Comparison of ENCODE assay signal across 18 cellular contexts in the genomic region with DNA sequence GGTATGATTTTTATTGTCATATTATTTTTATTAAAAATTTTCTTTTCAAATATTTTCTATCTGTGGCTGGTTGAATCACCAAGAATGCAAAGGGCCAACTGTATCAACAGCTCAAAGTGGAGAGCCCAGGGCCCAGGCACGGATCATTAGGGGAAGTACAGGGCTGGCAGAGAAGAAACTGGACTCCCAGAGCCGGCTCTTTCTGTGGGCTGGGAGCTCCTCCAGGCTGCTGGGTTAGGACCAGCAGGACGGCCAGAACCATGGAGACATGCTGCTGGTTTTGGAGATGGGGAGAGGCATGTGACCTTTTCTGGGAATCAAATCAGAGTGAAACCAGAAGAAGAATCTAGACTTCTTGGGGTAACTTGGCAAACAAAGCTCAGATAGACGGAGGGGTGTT.
DNase-seq lines count a peak whose midpoint lies in the region; ATAC-seq and TF ChIP-seq lines count a peak whose summit lies in the region.
"Had no signal": no experiment of that assay in that cellular context is flagged by ENCODE, and none has a peak within 500 bp of the region (broad histone marks: within the 10 kb centered on the region; RNA-seq: fewer than 3 reads in every experiment).

No MANE protein-coding gene starts in this region.

- no peaks in the 10 kb centered on the region for H3K9me2 ChIP-seq in OCI-LY7 (ENCODE audit: insufficient read depth, low read length)

- in situ Hi-C loops in ACHN (cut with HindIII; ENCODE audit: low pct_ligation_motif_present, low pct_unique_long_range_greater_than_20kb, low sequenced_read_pairs), result no loop called here

- no peak overlapping the region for H2AK5ac ChIP-seq in H9 (ENCODE audit: insufficient read length, low read length)

- H3K4me2 ChIP-seq in H9 (ENCODE audit: insufficient read depth, insufficient read length, low read length) (no peak overlapping the region), OCI-LY7 (ENCODE audit: low read length) (no peak overlapping the region)

- H4K91ac ChIP-seq in H9 (ENCODE audit: insufficient read length, low read depth, low read length), result no peak overlapping the region

- H3K27me3 Mint-ChIP-seq in H9 (ENCODE audit: low read depth) (no peaks in the 10 kb centered on the region; the same call in 1 of the 2 replicates), chondrocyte (ENCODE audit: low read depth) (no peaks in the 10 kb centered on the region)
- H3K27me3 Mint-ChIP-seq: stimulated activated naive CD8-positive, alpha-beta T cell treated with anti-CD3 and anti-CD28 coated beads, Interleukin-15, amount 100 ng/mL, for 72 hours had no signal

- H3K4me1 Mint-ChIP-seq in H9 (peaks cover 0 to 6% of the 10 kb centered on the region in 2 experiments; a peak in 3 of 4 replicates), chondrocyte (ENCODE audit: low read depth) (peaks cover 39% of the 10 kb centered on the region)
- H3K4me1 Mint-ChIP-seq: central memory CD8-positive, alpha-beta T cell; stimulated activated naive CD8-positive, alpha-beta T cell treated with anti-CD3 and anti-CD28 coated beads, Interleukin-15, amount 100 ng/mL, for 72 hours had no signal

- no peak overlapping the region for H4K5ac ChIP-seq in H9 (ENCODE audit: insufficient read length, low read depth, low read length)

- no peak overlapping the region for H2BK20ac ChIP-seq in H9 (ENCODE audit: low read depth, low read length, poor library complexity, severe bottlenecking)

- H2AFZ ChIP-seq in H9 (ENCODE audit: low read length) (no peak overlapping the region), OCI-LY7 (ENCODE audit: low read length) (no peak overlapping the region)

- H3K36me3 Mint-ChIP-seq in H9 (ENCODE audit: insufficient read depth in 1 of 3, low read depth in 3 of 3) (no peaks in the 10 kb centered on the region), chondrocyte (ENCODE audit: low read depth) (no peaks in the 10 kb centered on the region)

- H3K4me3 ChIP-seq in testis, result no peak overlapping the region
- H3K4me3 ChIP-seq in OCI-LY7 (ENCODE audit: low read depth, low read length, poor library complexity, severe bottlenecking), result no peak overlapping the region

- DNase-seq in H9 (no peak), chondrocyte (ENCODE audit: low spot score) (no peak), hepatic stellate cell (ENCODE audit: low spot score) (peak; percentile 89), testis (peak; percentile 33), ACHN (no peak), DMS114 treated with DMSO at 0.1 percent for 48 hours (lab: John Stamatoyannopoulos, UW; ENCODE audit: unreplicated experiment) (no peak), OCI-LY7 (ENCODE audit: low spot score) (no peak)
- DNase-seq: activated CD4-positive, CD25-positive, alpha-beta regulatory T cell; foreskin melanocyte; GOT3; NCI-H1436 treated with DMSO at 0.1 percent for 48 hours; NCI-H748 treated with DMSO at 0.1 percent for 48 hours; SIG-M5; stimulated activated CD4-positive, alpha-beta T cell treated with anti-CD3 and anti-CD28 coated beads, Interleukin-4, amount 100 ng/mL, for 24 hours; stimulated activated naive CD8-positive, alpha-beta T cell treated with anti-CD3 and anti-CD28 coated beads, Interleukin-15, amount 100 ng/mL, for 72 hours had no signal

- H3K4me1 ChIP-seq in H9 (ENCODE audit: insufficient read depth, low read length) (no peaks in the 10 kb centered on the region), testis (no peaks in the 10 kb centered on the region), OCI-LY7 (ENCODE audit: insufficient read depth, low read length, poor library complexity, severe bottlenecking) (no peaks in the 10 kb centered on the region)

- no peaks in the 10 kb centered on the region for H3K36me3 ChIP-seq in testis (ENCODE audit: low read depth, missing control alignments)
- H3K36me3 ChIP-seq in OCI-LY7 (ENCODE audit: insufficient read depth, low read length), result no peaks in the 10 kb centered on the region

- TF ChIP-seq POLR2A in testis (IDR thresholded peaks at IDR 0.05), result no peak

- ATAC-seq in GM18517 (IDR thresholded peaks at IDR 0.05; ENCODE audit: unreplicated experiment), result no peak
- ATAC-seq: left lobe of liver; stimulated activated naive CD8-positive, alpha-beta T cell treated with anti-CD3 and anti-CD28 coated beads, Interleukin-15, amount 100 ng/mL, for 72 hours had no signal

- H3K27ac Mint-ChIP-seq in H9 (no peak overlapping the region), chondrocyte (ENCODE audit: unreplicated experiment) (peak overlapping the region; percentile 89)

- no peaks in the 10 kb centered on the region for H4K20me1 ChIP-seq in H9 (ENCODE audit: control insufficient read depth, insufficient read depth, insufficient read length)
- H4K20me1 ChIP-seq in OCI-LY7 (ENCODE audit: insufficient read depth, low read length), result no peaks in the 10 kb centered on the region

- H3K23me2 ChIP-seq in H9 (ENCODE audit: insufficient read length, low read depth, low read length, poor library complexity, severe bottlenecking), result no peaks in the 10 kb centered on the region

- H3T11ph ChIP-seq in H9 (ENCODE audit: low read length), result no peak overlapping the region

- intact Hi-C loops in testis (cut with DNase I; ENCODE audit: low total_unique reads) (no loop called here), OCI-LY7 (cut with micrococcal nuclease; ENCODE audit: unreplicated experiment) (no loop called here)

- WGBS in H9 (ENCODE audit: extremely low coverage, insufficient read length, low lambda C conversion rate), result no CpG with 5 or more reads among the region's 4 CpGs
- WGBS in testis, 2 donors, result 56 to 61% methylated on average over 4 of the region's 4 CpGs

- no TSS peak for BruUV-seq in OCI-LY7 (replicated peaks; lab: Mats Ljungman, UMichigan)

- H2BK12ac ChIP-seq in H9 (ENCODE audit: insufficient read length, low read depth, low read length), result no peak overlapping the region

- no peak overlapping the region for H3K4ac ChIP-seq in H9 (ENCODE audit: low read depth, low read length)

- TF ChIP-seq CTCF in H9 (conservative IDR thresholded peaks at IDR 0.05), result peak; percentile 34; the same call in 1 of the 3 replicates
- TF ChIP-seq CTCF in chondrocyte (IDR thresholded peaks at IDR 0.05), result peak; percentile 80
- TF ChIP-seq CTCF in testis (IDR thresholded peaks at IDR 0.05), result no peak
- TF ChIP-seq CTCF in OCI-LY7 (conservative IDR thresholded peaks at IDR 0.05; ENCODE audit: low read length), result no peak

- no peak overlapping the region for H3K56ac ChIP-seq in H9 (ENCODE audit: insufficient read length, low read depth, low read length)

- CTCF ChIA-PET in OCI-LY7 (lab: Charles Lee; ENCODE audit: unreplicated experiment), result no interaction called here

- H3K9me3 Mint-ChIP-seq in H9, result no peaks in the 10 kb centered on the region; a peak in 1 of 5 replicates
- H3K9me3 Mint-ChIP-seq in chondrocyte (ENCODE audit: low read depth), result no peaks in the 10 kb centered on the region
- H3K9me3 Mint-ChIP-seq: central memory CD8-positive, alpha-beta T cell; stimulated activated naive CD8-positive, alpha-beta T cell treated with anti-CD3 and anti-CD28 coated beads, Interleukin-15, amount 100 ng/mL, for 72 hours had no signal

- H3K14ac ChIP-seq in H9 (ENCODE audit: insufficient read depth, low read length), result no peak overlapping the region

- H3K23ac ChIP-seq in H9 (ENCODE audit: insufficient read length, low read depth, low read length), result no peak overlapping the region

- no peaks in the 10 kb centered on the region for H3K79me1 ChIP-seq in H9 (ENCODE audit: insufficient read depth, low read depth, low read length, poor library complexity, severe bottlenecking)

- no peak overlapping the region for H2BK15ac ChIP-seq in H9 (ENCODE audit: low read depth, low read length)

- no peak overlapping the region for H2BK120ac ChIP-seq in H9 (ENCODE audit: low read depth, low read length, poor library complexity, severe bottlenecking)

- no peak overlapping the region for H2BK5ac ChIP-seq in H9 (ENCODE audit: insufficient read length, low read length)

- H3K9ac ChIP-seq in H9 (ENCODE audit: extremely low read depth, insufficient read length, low read length), result no peak overlapping the region

- H3K27me3 ChIP-seq in H9 (ENCODE audit: insufficient read depth, low read length) (no peaks in the 10 kb centered on the region), testis (no peaks in the 10 kb centered on the region)

- POLR2A ChIA-PET in OCI-LY7 (lab: Charles Lee), result interaction anchor here (0.8 to 1.2 kb wide), 3 partner anchors 9 to 77 kb away, joined by 3 to 5 read pairs (median 4); no protein-coding TSS in a partner anchor

- H3K79me2 ChIP-seq in H9 (ENCODE audit: insufficient read depth, low read length), result no peaks in the 10 kb centered on the region
- H3K79me2 ChIP-seq in OCI-LY7 (ENCODE audit: insufficient read depth, low read depth, low read length), result no peaks in the 10 kb centered on the region

- H3K18ac ChIP-seq in H9 (ENCODE audit: insufficient read length, low read depth, low read length), result no peak overlapping the region

- H3K4me3 Mint-ChIP-seq in H9, result no peak overlapping the region
- no peak overlapping the region for H3K4me3 Mint-ChIP-seq in chondrocyte (ENCODE audit: unreplicated experiment)
- H3K4me3 Mint-ChIP-seq: central memory CD8-positive, alpha-beta T cell; stimulated activated naive CD8-positive, alpha-beta T cell treated with anti-CD3 and anti-CD28 coated beads, Interleukin-15, amount 100 ng/mL, for 72 hours had no signal

- H4K8ac ChIP-seq in H9 (replicated peaks; ENCODE audit: insufficient read length, low read depth, low read length), result no peak overlapping the region

- H3K27ac ChIP-seq in H9 (ENCODE audit: insufficient read length, low read depth, low read length) (no peak overlapping the region), testis (no peak overlapping the region), OCI-LY7 (ENCODE audit: low read depth, low read length, poor library complexity, severe bottlenecking) (no peak overlapping the region)

- no peaks in the 10 kb centered on the region for H3K9me3 ChIP-seq in H9 (ENCODE audit: control insufficient read depth, low read depth, low read length)
- no peaks in the 10 kb centered on the region for H3K9me3 ChIP-seq in testis
- no peaks in the 10 kb centered on the region for H3K9me3 ChIP-seq in OCI-LY7 (ENCODE audit: low read length)

Comparison
In these comparisons a context has a peak if more than half of its experiments do, and no peak if none do; other contexts are left out.
1. DNase-seq: peak in hepatic stellate cell (single experiment) and testis (single experiment); none in H9 (single experiment), chondrocyte (single experiment), ACHN (single experiment), DMS114 treated with DMSO at 0.1 percent for 48 hours (single experiment) and OCI-LY7 (single experiment).
2. CTCF ChIP-seq: peak in H9 (single experiment) and chondrocyte (single experiment); none in testis (0 of 3) and OCI-LY7 (single experiment).